In the genomic region with DNA sequence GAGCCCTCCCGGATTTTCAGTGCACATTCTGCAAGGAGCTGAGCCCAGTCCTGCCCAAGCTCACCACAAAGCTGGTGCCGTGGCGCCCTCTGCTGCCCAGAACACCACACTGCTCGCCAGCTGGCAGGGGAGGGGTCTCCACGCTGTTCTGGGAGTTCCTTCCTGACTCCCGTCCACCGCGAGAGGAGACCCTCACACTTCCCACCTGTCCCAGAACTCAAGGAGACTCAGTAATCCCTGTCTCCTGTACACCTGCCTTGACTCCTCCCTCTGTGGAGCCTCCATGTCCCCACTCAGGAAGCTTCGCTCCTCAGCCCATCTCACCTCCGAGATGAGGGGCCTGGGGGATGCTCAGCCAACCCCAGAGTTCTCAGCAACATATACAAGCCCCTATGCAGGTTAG, we compare ENCODE assay signal across 8 cellular contexts. TPM values are rescaled to one million over a fixed set of nuclear protein-coding genes. Genes with fewer than 3 reads are reported as not detected.
DNase-seq lines count a peak whose midpoint lies in the region; ATAC-seq and TF ChIP-seq lines count a peak whose summit lies in the region.

No MANE protein-coding gene starts in this region.

- TF ChIP-seq CTCF in MM.1S (IDR thresholded peaks at IDR 0.05; ENCODE audit: low read length): peak; percentile 83
- peak; percentile 82 for TF ChIP-seq CTCF in lung (IDR thresholded peaks at IDR 0.05; ENCODE audit: control extremely low read depth, extremely low read depth)

- ATAC-seq in lung (ENCODE audit: insufficient read depth, low FRiP score) (no peak), HG03045 (IDR thresholded peaks at IDR 0.05; ENCODE audit: unreplicated experiment) (no peak)
- ATAC-seq in stimulated activated effector memory CD8-positive, alpha-beta T cell treated with anti-CD3 and anti-CD28 coated beads, Interleukin-12 subunit alpha, Interleukin-12 subunit beta, amount 100 ng/mL, for 72 hours: peak; percentile 55

- H3K9me3 ChIP-seq in MM.1S (replicated peaks; ENCODE audit: insufficient read depth, low read length) (no peaks in the 10 kb centered on the region), lung (ENCODE audit: control insufficient read depth in 2 of 2, insufficient read depth in 1 of 2, low read length in 1 of 2) (no peaks in the 10 kb centered on the region)

- H3K36me3 Mint-ChIP-seq in stimulated activated effector memory CD8-positive, alpha-beta T cell treated with anti-CD3 and anti-CD28 coated beads, Interleukin-12 subunit alpha, Interleukin-12 subunit beta, amount 100 ng/mL, for 72 hours: no peaks in the 10 kb centered on the region

- H3K4me1 Mint-ChIP-seq in stimulated activated effector memory CD8-positive, alpha-beta T cell treated with anti-CD3 and anti-CD28 coated beads, Interleukin-12 subunit alpha, Interleukin-12 subunit beta, amount 100 ng/mL, for 72 hours: peaks cover 30% of the 10 kb centered on the region

- H2AFZ ChIP-seq in MM.1S (ENCODE audit: low read length): no peak overlapping the region

- no peaks in the 10 kb centered on the region for H3K9me2 ChIP-seq in MM.1S (replicated peaks; ENCODE audit: insufficient read depth, low read length)

- WGBS in lung, 2 donors: 15% methylated on average over 10 of the region's 10 CpGs

- no peaks in the 10 kb centered on the region for H3K9me3 Mint-ChIP-seq in stimulated activated effector memory CD8-positive, alpha-beta T cell treated with anti-CD3 and anti-CD28 coated beads, Interleukin-12 subunit alpha, Interleukin-12 subunit beta, amount 100 ng/mL, for 72 hours

- H3K4me1 ChIP-seq in MM.1S (ENCODE audit: low read length) (no peaks in the 10 kb centered on the region), lung (ENCODE audit: control insufficient read depth in 2 of 2, insufficient read depth in 2 of 2, low read length in 2 of 2) (peaks cover 0 to 6% of the 10 kb centered on the region in 2 donors)

- no peaks in the 10 kb centered on the region for H3K36me3 ChIP-seq in MM.1S (replicated peaks; ENCODE audit: insufficient read depth, low read length)
- H3K36me3 ChIP-seq in lung (ENCODE audit: control insufficient read depth in 2 of 2, insufficient read depth in 2 of 2, low read length in 2 of 2): no peaks in the 10 kb centered on the region

- no peaks in the 10 kb centered on the region for H3K79me2 ChIP-seq in MM.1S (ENCODE audit: low read length)

- H3K4me2 ChIP-seq in MM.1S (ENCODE audit: low read depth, low read length): no peak overlapping the region

- H3K27me3 ChIP-seq in MM.1S (replicated peaks; ENCODE audit: insufficient read depth, low read length) (peaks cover 36% of the 10 kb centered on the region), lung (ENCODE audit: control insufficient read depth, insufficient read depth) (no peaks in the 10 kb centered on the region)

- no peaks in the 10 kb centered on the region for H3F3A ChIP-seq in MM.1S (ENCODE audit: insufficient read depth, low read length)

- H3K27ac Mint-ChIP-seq in stimulated activated effector memory CD8-positive, alpha-beta T cell treated with anti-CD3 and anti-CD28 coated beads, Interleukin-12 subunit alpha, Interleukin-12 subunit beta, amount 100 ng/mL, for 72 hours: peak overlapping the region; percentile 48

- DNase-seq in ELF-1 (ENCODE audit: low read depth, low spot score) (peak; percentile 88), MM.1S (peak; percentile 24), dermis blood vessel endothelial cell (peak; percentile 68), lung (ENCODE audit: low spot score) (peak; percentile 59), SHP77 (lab: John Stamatoyannopoulos, UW) (no peak)
- peak; percentile 59 to 64 for DNase-seq in activated CD4-positive, alpha-beta T cell treated with anti-CD3 and anti-CD28 coated beads, Interleukin-2, amount 50 U/mL, for 4 hours
- DNase-seq in stimulated activated effector memory CD8-positive, alpha-beta T cell treated with anti-CD3 and anti-CD28 coated beads, Interleukin-12 subunit alpha, Interleukin-12 subunit beta, amount 100 ng/mL, for 72 hours (ENCODE audit: low spot score in 2 of 2): peak; percentile 55 to 79

- no peak overlapping the region for H3K9ac ChIP-seq in MM.1S (ENCODE audit: low read length)

- H3K4me3 ChIP-seq in MM.1S (ENCODE audit: low read length) (no peak overlapping the region), lung (no peak overlapping the region)

- no peak overlapping the region for H3K4me3 Mint-ChIP-seq in stimulated activated effector memory CD8-positive, alpha-beta T cell treated with anti-CD3 and anti-CD28 coated beads, Interleukin-12 subunit alpha, Interleukin-12 subunit beta, amount 100 ng/mL, for 72 hours

- H3K27ac ChIP-seq in MM.1S (ENCODE audit: low read length) (no peak overlapping the region), lung (ENCODE audit: low read depth in 1 of 2, low read length in 1 of 2) (no peak overlapping the region)

- H4K20me1 ChIP-seq in MM.1S (ENCODE audit: insufficient read depth, low read length): no peaks in the 10 kb centered on the region

RNA-seq across cellular contexts. Expression of a gene that starts 11.3 kb away (rescaled TPM):
- total RNA-seq in dermis blood vessel endothelial cell: under 0.01 and 0.05 TPM in 2 replicates
- total RNA-seq in lung: under 1 TPM; 0.14 to 0.58 TPM
- under 1 TPM; 0.20 to 0.34 TPM for polyA plus RNA-seq in lung

Comparison
In these comparisons a context has a peak if more than half of its experiments do, and no peak if none do; other contexts are left out.
1. DNase-seq: peak in ELF-1 (single experiment), MM.1S (single experiment), activated CD4-positive, alpha-beta T cell treated with anti-CD3 and anti-CD28 coated beads, Interleukin-2, amount 50 U/mL, for 4 hours (2 of 2), dermis blood vessel endothelial cell (single experiment), lung (single experiment) and stimulated activated effector memory CD8-positive, alpha-beta T cell treated with anti-CD3 and anti-CD28 coated beads, Interleukin-12 subunit alpha, Interleukin-12 subunit beta, amount 100 ng/mL, for 72 hours (2 of 2); none in SHP77 (0 of 2).